Comparison of ENCODE assay signal across 8 cellular contexts in the genomic region with DNA sequence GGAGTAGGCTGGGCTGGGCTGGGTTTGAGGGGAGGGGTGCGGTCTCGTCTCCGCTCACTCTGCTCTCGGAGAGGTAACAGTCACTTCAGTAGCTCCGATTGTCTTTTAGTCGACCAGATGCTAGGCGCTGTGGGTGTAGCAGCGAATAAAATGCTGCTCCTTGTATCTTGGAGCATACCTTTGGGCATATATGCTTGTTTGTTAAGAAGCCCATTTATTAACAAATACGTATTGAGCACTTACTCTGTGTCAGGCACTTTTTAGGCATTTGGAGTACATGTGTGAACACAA. TPM values are rescaled to one million over a fixed set of nuclear protein-coding genes. Genes with fewer than 3 reads are reported as not detected.
DNase-seq lines count a peak whose midpoint lies in the region; ATAC-seq and TF ChIP-seq lines count a peak whose summit lies in the region.

No MANE protein-coding gene starts in this region.

- H3K4me1 ChIP-seq in KMS-11 (ENCODE audit: low read depth, poor library complexity, severe bottlenecking) = peaks cover 22% of the 10 kb centered on the region

- H3K36me3 ChIP-seq in KMS-11 (ENCODE audit: insufficient read depth) = no peaks in the 10 kb centered on the region

- TF ChIP-seq CTCF in KMS-11 (conservative IDR thresholded peaks at IDR 0.05; ENCODE audit: low read depth, low read length) (no peak), fibroblast of villous mesenchyme (IDR thresholded peaks at IDR 0.05; ENCODE audit: insufficient read depth, low read depth, low read length) (no peak)

- peak overlapping the region; percentile 99 for H2AFZ ChIP-seq in KMS-11 (ENCODE audit: low read depth)

- H3K4me3 ChIP-seq in KMS-11 (IDR thresholded peaks at IDR 0.05; ENCODE audit: insufficient read depth, low read depth, low read length) (no peak overlapping the region), fibroblast of villous mesenchyme (ENCODE audit: low read depth, low read length) (peak overlapping the region; percentile 95)

- H3K27me3 ChIP-seq in KMS-11 (ENCODE audit: insufficient read depth, low read depth) = no peaks in the 10 kb centered on the region

- H4K20me1 ChIP-seq in KMS-11 (ENCODE audit: insufficient read depth) = no peaks in the 10 kb centered on the region

- peak; percentile 31 for ATAC-seq in GM21390 (IDR thresholded peaks at IDR 0.05; ENCODE audit: unreplicated experiment)

- peak overlapping the region; percentile 33; the same call in 1 of the 2 replicates for H3K27ac ChIP-seq in KMS-11

- DNase-seq in ACHN (peak; percentile 22), fibroblast of villous mesenchyme (ENCODE audit: low read depth) (no peak), renal cortical epithelial cell (ENCODE audit: low read depth) (peak; percentile 4), mesenteric fat pad (ENCODE audit: low spot score) (no peak), DMS53 (lab: John Stamatoyannopoulos, UW) (no peak)
- DNase-seq in activated CD8-positive, alpha-beta memory T cell treated with anti-CD3 and anti-CD28 coated beads, Interleukin-2, amount 50 U/mL, for 4 hours = peak; percentile 63

- in situ Hi-C loops in ACHN (cut with HindIII; ENCODE audit: low pct_ligation_motif_present, low pct_unique_long_range_greater_than_20kb, low sequenced_read_pairs) = no loop called here

- peak overlapping the region; percentile 65 for H3K9ac ChIP-seq in KMS-11

- H3K79me2 ChIP-seq in KMS-11 (ENCODE audit: insufficient read depth, low read depth) = peaks cover 25% of the 10 kb centered on the region; the same call in 1 of the 2 replicates

- peak overlapping the region; percentile 97 for H3K4me2 ChIP-seq in KMS-11

RNA-seq across cellular contexts. Expression of a gene that starts 0.5 kb away (rescaled TPM):
- total RNA-seq in fibroblast of villous mesenchyme (6.4 and 7.8 TPM in 2 replicates), renal cortical epithelial cell (7.5 and 8.3 TPM in 2 replicates), mesenteric fat pad (6.3 TPM)

RNA-seq across cellular contexts. Expression of a gene that starts 24.5 kb away (rescaled TPM):
- total RNA-seq in fibroblast of villous mesenchyme (not detected in 2 replicates), renal cortical epithelial cell (not detected in 2 replicates), mesenteric fat pad (not detected)

RNA-seq across cellular contexts. Expression of a gene that starts 56.7 kb away (rescaled TPM):
- total RNA-seq in fibroblast of villous mesenchyme (not detected in 2 replicates), renal cortical epithelial cell (0.15 and 0.17 TPM in 2 replicates), mesenteric fat pad (24.3 TPM)

Comparison
In these comparisons a context has a peak if more than half of its experiments do, and no peak if none do; other contexts are left out.
1. DNase-seq: peak in ACHN (single experiment), activated CD8-positive, alpha-beta memory T cell treated with anti-CD3 and anti-CD28 coated beads, Interleukin-2, amount 50 U/mL, for 4 hours (single experiment) and renal cortical epithelial cell (single experiment); none in fibroblast of villous mesenchyme (single experiment), mesenteric fat pad (single experiment) and DMS53 (single experiment).
2. RNA of a gene that starts 56.7 kb away (total RNA-seq): 24.3 TPM in mesenteric fat pad (single experiment); 0.15 to 0.17 TPM in renal cortical epithelial cell and not detected in fibroblast of villous mesenchyme; every median in the first group is over 10 times any median in the second.